Comparison of ENCODE assay signal across 18 cellular contexts in genomic region chr12:117058442-117059072, GRCh38.
"Had no signal": no experiment of that assay in that cellular context is flagged by ENCODE, and none has a peak within 500 bp of the region (broad histone marks: within the 10 kb centered on the region; RNA-seq: fewer than 3 reads in every experiment).

No MANE protein-coding gene starts in this region.

- ATAC-seq: gastrocnemius medialis had no signal

- H3K79me2 ChIP-seq: hepatocyte had no signal

- H3K27ac ChIP-seq: epithelial cell of prostate, gastrocnemius medialis, hepatocyte, ovary, skin epidermis, thyroid gland had no signal

- FAIRE-seq: kidney, urothelium cell line had no signal

- H2AFZ ChIP-seq: hepatocyte had no signal

- DNase-seq: activated CD4-positive, alpha-beta T cell treated with anti-CD3 and anti-CD28 coated beads, Interleukin-2, amount 50 U/mL, for 4 hours; activated CD4-positive, CD25-positive, alpha-beta regulatory T cell treated with anti-CD3 and anti-CD28 coated beads, Interleukin-2, amount 50 U/mL, for 72 hours; activated gamma-delta T cell; activated naive CD8-positive, alpha-beta T cell treated with anti-CD3 and anti-CD28 coated beads for 36 hours; activated T-cell treated with anti-CD3 and anti-CD28 coated beads, Interleukin-2, amount 50 U/mL, for 48 hours; effector memory CD4-positive, alpha-beta T cell; gastrocnemius medialis; kidney; nephron progenitor cell; retina; thyroid gland had no signal

- H3K4me3 Mint-ChIP-seq: activated naive CD8-positive, alpha-beta T cell treated with anti-CD3 and anti-CD28 coated beads for 36 hours; central memory CD8-positive, alpha-beta T cell; nephron progenitor cell; T-helper 2 cell treated with Interferon-gamma antibody and Interleukin-4, amounts not matched to agents 5 μg/mL and 100 μg/mL, for 36 hours had no signal

- H3K4me2 ChIP-seq: hepatocyte had no signal

- H3K9me3 Mint-ChIP-seq: activated naive CD8-positive, alpha-beta T cell treated with anti-CD3 and anti-CD28 coated beads for 36 hours; central memory CD8-positive, alpha-beta T cell; nephron progenitor cell; T-helper 2 cell treated with Interferon-gamma antibody and Interleukin-4, amounts not matched to agents 5 μg/mL and 100 μg/mL, for 36 hours had no signal

- H3K4me3 ChIP-seq: gastrocnemius medialis, hepatocyte, ovary, skin epidermis, thyroid gland had no signal

- H3K27me3 Mint-ChIP-seq: activated naive CD8-positive, alpha-beta T cell treated with anti-CD3 and anti-CD28 coated beads for 36 hours; central memory CD8-positive, alpha-beta T cell had no signal

- H3K9me3 ChIP-seq: gastrocnemius medialis, ovary, thyroid gland had no signal

- H3K27me3 ChIP-seq: gastrocnemius medialis, hepatocyte, ovary, thyroid gland had no signal

- H3K36me3 ChIP-seq: gastrocnemius medialis, ovary, thyroid gland had no signal

- H3K27ac Mint-ChIP-seq: activated naive CD8-positive, alpha-beta T cell treated with anti-CD3 and anti-CD28 coated beads for 36 hours; nephron progenitor cell; T-helper 2 cell treated with Interferon-gamma antibody and Interleukin-4, amounts not matched to agents 5 μg/mL and 100 μg/mL, for 36 hours had no signal

- H3K4me1 ChIP-seq: gastrocnemius medialis, thyroid gland had no signal
